In genomic region chr3:193928354-193929209, GRCh38 we compare ENCODE assay signal across 18 cellular contexts.
DNase-seq lines count a peak whose midpoint lies in the region; ATAC-seq and TF ChIP-seq lines count a peak whose summit lies in the region.
"Had no signal": no experiment of that assay in that cellular context is flagged by ENCODE, and none has a peak within 500 bp of the region (broad histone marks: within the 10 kb centered on the region; RNA-seq: fewer than 3 reads in every experiment).

No MANE protein-coding gene starts in this region.

- TF ChIP-seq CTCF in Panc1 (IDR thresholded peaks at IDR 0.05): no peak

- H3K4me2 ChIP-seq in neuronal stem cell (ENCODE audit: insufficient read depth, low read length, poor library complexity, severe bottlenecking): no peak overlapping the region

- no peak overlapping the region for H3K4me3 Mint-ChIP-seq in naive thymus-derived CD4-positive, alpha-beta T cell
- H3K4me3 Mint-ChIP-seq in activated naive CD4-positive, alpha-beta T cell treated with anti-CD3 and anti-CD28 coated beads for 36 hours: no peak overlapping the region
- H3K4me3 Mint-ChIP-seq in stimulated activated naive B cell treated with anti-CD40 and anti-IgM and Interleukin-4, amounts not matched to agents 10 μg/mL and 1 μg/mL and 100 μg/mL, for 72 hours: no peak overlapping the region
- H3K4me3 Mint-ChIP-seq: neural crest cell had no signal

- H3K9ac ChIP-seq in neuronal stem cell (ENCODE audit: low read depth, low read length, poor library complexity): no peak overlapping the region

- no CpG with 5 or more reads among the region's 7 CpGs for WGBS in neuronal stem cell (ENCODE audit: extremely low coverage in 2 of 2, insufficient read length in 2 of 2, insufficient replicate concordance in 1 of 2), 2 donors

- H2AFZ ChIP-seq in neuronal stem cell (ENCODE audit: low read length): peak overlapping the region; percentile 32

- peaks cover 0 to 10% (median 5%) of the 10 kb centered on the region in 5 donors for H3K27me3 Mint-ChIP-seq in naive thymus-derived CD4-positive, alpha-beta T cell
- H3K27me3 Mint-ChIP-seq in activated naive CD4-positive, alpha-beta T cell treated with anti-CD3 and anti-CD28 coated beads for 36 hours (ENCODE audit: low read depth): peaks cover 6% of the 10 kb centered on the region
- peaks cover 9 to 22% of the 10 kb centered on the region in 2 donors for H3K27me3 Mint-ChIP-seq in stimulated activated naive B cell treated with anti-CD40 and anti-IgM and Interleukin-4, amounts not matched to agents 10 μg/mL and 1 μg/mL and 100 μg/mL, for 72 hours

- H3K36me3 ChIP-seq in Panc1 (ENCODE audit: control insufficient read depth, insufficient read depth, low read length): no peaks in the 10 kb centered on the region
- H3K36me3 ChIP-seq in neuronal stem cell (replicated peaks in 1 of 2; ENCODE audit: control insufficient read depth in 2 of 2, insufficient read depth in 2 of 2, low read length in 2 of 2): no peaks in the 10 kb centered on the region
- no peaks in the 10 kb centered on the region for H3K36me3 ChIP-seq in naive thymus-derived CD4-positive, alpha-beta T cell (ENCODE audit: control insufficient read depth in 2 of 3, insufficient read depth in 3 of 3, low read length in 3 of 3)
- H3K36me3 ChIP-seq: MG63, stomach had no signal

- H3K9me3 ChIP-seq in Panc1 (ENCODE audit: control insufficient read depth, insufficient read depth, low read depth, low read length) (peaks cover 4% of the 10 kb centered on the region; the same call in 1 of the 2 replicates), neuronal stem cell (replicated peaks in 1 of 2; ENCODE audit: control insufficient read depth in 2 of 2, insufficient read depth in 1 of 2, low read depth in 1 of 2, low read length in 2 of 2) (peaks cover 2 to 14% of the 10 kb centered on the region in 2 donors)
- H3K9me3 ChIP-seq in naive thymus-derived CD4-positive, alpha-beta T cell (ENCODE audit: control insufficient read depth in 2 of 3, low read length in 3 of 3): no peaks in the 10 kb centered on the region
- H3K9me3 ChIP-seq: MG63 had no signal

- no peaks in the 10 kb centered on the region for H3K79me1 ChIP-seq in neuronal stem cell (ENCODE audit: low read depth, low read length)

- BruUV-seq in Panc1 (replicated peaks; lab: Mats Ljungman, UMichigan): no TSS peak

- H3K27me3 ChIP-seq in Panc1 (ENCODE audit: control insufficient read depth, insufficient read depth, low read length): no peaks in the 10 kb centered on the region
- no peaks in the 10 kb centered on the region for H3K27me3 ChIP-seq in neuronal stem cell (ENCODE audit: control insufficient read depth in 3 of 3, insufficient read depth in 3 of 3, low read depth in 1 of 3, low read length in 3 of 3)
- H3K27me3 ChIP-seq in naive thymus-derived CD4-positive, alpha-beta T cell (ENCODE audit: control insufficient read depth in 2 of 2, insufficient read depth in 2 of 2, low read length in 2 of 2): peaks cover 0 to 3% of the 10 kb centered on the region in 2 donors
- H3K27me3 ChIP-seq: body of pancreas, MG63, stomach had no signal

- peaks cover 5% of the 10 kb centered on the region for H3K4me1 ChIP-seq in Panc1 (ENCODE audit: control insufficient read depth, insufficient read depth, low read length)
- peaks cover 3 to 6% of the 10 kb centered on the region in 2 donors for H3K4me1 ChIP-seq in neuronal stem cell (ENCODE audit: control insufficient read depth in 2 of 2, insufficient read depth in 1 of 2, low read depth in 1 of 2, low read length in 2 of 2)
- no peaks in the 10 kb centered on the region for H3K4me1 ChIP-seq in naive thymus-derived CD4-positive, alpha-beta T cell (ENCODE audit: control insufficient read depth in 2 of 2, insufficient read depth in 2 of 2, low read length in 2 of 2)
- H3K4me1 ChIP-seq: body of pancreas had no signal

- H2BK12ac ChIP-seq in neuronal stem cell (ENCODE audit: low read length): no peak overlapping the region

- DNase-seq in HPDE6-E6E7 (ENCODE audit: extremely low spot score) (peak; percentile 26), Panc1 (ENCODE audit: low read depth, low spot score) (no peak), epithelial cell of prostate (ENCODE audit: low read depth, low spot score) (no peak), neuronal stem cell (ENCODE audit: low spot score) (no peak)
- no peak for DNase-seq in naive thymus-derived CD4-positive, alpha-beta T cell
- DNase-seq in activated naive CD4-positive, alpha-beta T cell treated with anti-CD3 and anti-CD28 coated beads for 36 hours: no peak
- no peak for DNase-seq in effector CD8-positive, alpha-beta T cell (lab: John Stamatoyannopoulos, UW)
- DNase-seq in stimulated activated naive B cell treated with anti-CD40 and anti-IgM and Interleukin-4, amounts not matched to agents 10 μg/mL and 1 μg/mL and 100 μg/mL, for 72 hours: no peak
- DNase-seq: activated CD4-positive, alpha-beta T cell treated with anti-CD3 and anti-CD28 coated beads, Interleukin-2, amount 50 U/mL, for 48 hours; body of pancreas; C1 segment of cervical spinal cord; MG63; NCI-H2171; stomach; T-helper 2 cell had no signal

- no peak overlapping the region for H2BK15ac ChIP-seq in neuronal stem cell (ENCODE audit: low read length)

- H3K14ac ChIP-seq in neuronal stem cell (ENCODE audit: low read length): no peak overlapping the region

- H3K36me3 Mint-ChIP-seq in naive thymus-derived CD4-positive, alpha-beta T cell: peaks cover 0 to 10% (median 0%) of the 10 kb centered on the region in 5 donors
- no peaks in the 10 kb centered on the region for H3K36me3 Mint-ChIP-seq in activated naive CD4-positive, alpha-beta T cell treated with anti-CD3 and anti-CD28 coated beads for 36 hours (ENCODE audit: low read depth)
- H3K36me3 Mint-ChIP-seq in stimulated activated naive B cell treated with anti-CD40 and anti-IgM and Interleukin-4, amounts not matched to agents 10 μg/mL and 1 μg/mL and 100 μg/mL, for 72 hours: peaks cover 5% of the 10 kb centered on the region in 2 donors

- peaks cover 0 to 9% (median 5%) of the 10 kb centered on the region in 11 donors for H3K9me3 Mint-ChIP-seq in naive thymus-derived CD4-positive, alpha-beta T cell
- peaks cover 3% of the 10 kb centered on the region for H3K9me3 Mint-ChIP-seq in activated naive CD4-positive, alpha-beta T cell treated with anti-CD3 and anti-CD28 coated beads for 36 hours
- H3K9me3 Mint-ChIP-seq in stimulated activated naive B cell treated with anti-CD40 and anti-IgM and Interleukin-4, amounts not matched to agents 10 μg/mL and 1 μg/mL and 100 μg/mL, for 72 hours: peaks cover 5 to 11% of the 10 kb centered on the region in 2 donors

- H3K4me3 ChIP-seq in Panc1 (ENCODE audit: low read depth in 2 of 2, low read length in 2 of 2) (no peak overlapping the region), neuronal stem cell (ENCODE audit: low read length in 2 of 2) (no peak overlapping the region)
- H3K4me3 ChIP-seq in naive thymus-derived CD4-positive, alpha-beta T cell (ENCODE audit: low read length): no peak overlapping the region
- H3K4me3 ChIP-seq: body of pancreas, MG63, stomach had no signal

- intact Hi-C loops in Panc1 (cut with micrococcal nuclease; ENCODE audit: unreplicated experiment): no loop called here
- intact Hi-C loops in naive thymus-derived CD4-positive, alpha-beta T cell (cut with micrococcal nuclease): no loop called here
- intact Hi-C loops in activated naive CD4-positive, alpha-beta T cell treated with anti-CD3 and anti-CD28 coated beads for 36 hours (cut with micrococcal nuclease): no loop called here

- H3K18ac ChIP-seq in neuronal stem cell (ENCODE audit: low read length): no peak overlapping the region

- in situ Hi-C loops in Panc1 (cut with HindIII; ENCODE audit: low pct_unique_long_range_greater_than_20kb, low sequenced_read_pairs): no loop called here

- no peak overlapping the region for H2AK5ac ChIP-seq in neuronal stem cell (ENCODE audit: low read depth, low read length)

- no peak overlapping the region for H3K4ac ChIP-seq in neuronal stem cell (ENCODE audit: low read length)

- CTCF ChIA-PET in Panc1 (lab: Charles Lee): no interaction called here
- CTCF ChIA-PET in naive thymus-derived CD4-positive, alpha-beta T cell (lab: Charles Lee): no interaction called here
- CTCF ChIA-PET in activated naive CD4-positive, alpha-beta T cell treated with anti-CD3 and anti-CD28 coated beads for 36 hours (lab: Charles Lee): no interaction called here

- no peak overlapping the region for H4K91ac ChIP-seq in neuronal stem cell (ENCODE audit: low read depth, low read length, poor library complexity)

- POLR2A ChIA-PET in Panc1 (lab: Charles Lee): no interaction called here
- POLR2A ChIA-PET in naive thymus-derived CD4-positive, alpha-beta T cell (lab: Charles Lee): no interaction called here

- H2BK5ac ChIP-seq in neuronal stem cell (ENCODE audit: low read length): no peak overlapping the region

- H4K8ac ChIP-seq in neuronal stem cell (ENCODE audit: low read depth, low read length): no peak overlapping the region

- ATAC-seq in Panc1: peak; percentile 84
- no peak for ATAC-seq in naive thymus-derived CD4-positive, alpha-beta T cell
- ATAC-seq in stimulated activated naive B cell treated with anti-CD40 and anti-IgM and Interleukin-4, amounts not matched to agents 10 μg/mL and 1 μg/mL and 100 μg/mL, for 72 hours (replicated peaks): no peak
- ATAC-seq: body of pancreas had no signal

- no peak overlapping the region for H2BK120ac ChIP-seq in neuronal stem cell (ENCODE audit: low read depth, low read length)

- H3K27ac ChIP-seq in Panc1 (ENCODE audit: low read length): peak overlapping the region; percentile 4
- peak overlapping the region; percentile 35 for H3K27ac ChIP-seq in epithelial cell of prostate
- H3K27ac ChIP-seq in neuronal stem cell (replicated peaks; ENCODE audit: low read length): no peak overlapping the region
- H3K27ac ChIP-seq in naive thymus-derived CD4-positive, alpha-beta T cell (ENCODE audit: low read depth, low read length): no peak overlapping the region
- H3K27ac ChIP-seq: body of pancreas, HL-60 had no signal

- no peak overlapping the region for H3K27ac Mint-ChIP-seq in naive thymus-derived CD4-positive, alpha-beta T cell
- no peak overlapping the region for H3K27ac Mint-ChIP-seq in activated naive CD4-positive, alpha-beta T cell treated with anti-CD3 and anti-CD28 coated beads for 36 hours
- H3K27ac Mint-ChIP-seq in stimulated activated naive B cell treated with anti-CD40 and anti-IgM and Interleukin-4, amounts not matched to agents 10 μg/mL and 1 μg/mL and 100 μg/mL, for 72 hours: no peak overlapping the region
- H3K27ac Mint-ChIP-seq: activated T-helper 2 cell treated with anti-CD3 and anti-CD28 coated beads, Interferon-gamma antibody, Interleukin-2, Interleukin-4, amounts not matched to agents 10 μg/mL and 5 μg/mL and 100 μg/mL, durations not matched to agents 14 hours and 24 hours and 36 hours had no signal

- peaks cover 0 to 5% (median 0%) of the 10 kb centered on the region in 7 donors for H3K4me1 Mint-ChIP-seq in naive thymus-derived CD4-positive, alpha-beta T cell
- H3K4me1 Mint-ChIP-seq in activated naive CD4-positive, alpha-beta T cell treated with anti-CD3 and anti-CD28 coated beads for 36 hours (ENCODE audit: low read depth): no peaks in the 10 kb centered on the region
- H3K4me1 Mint-ChIP-seq in stimulated activated naive B cell treated with anti-CD40 and anti-IgM and Interleukin-4, amounts not matched to agents 10 μg/mL and 1 μg/mL and 100 μg/mL, for 72 hours: peaks cover 7 to 12% of the 10 kb centered on the region in 2 donors

- no peak overlapping the region for H3K23ac ChIP-seq in neuronal stem cell (ENCODE audit: low read depth, low read length, poor library complexity)

Comparison
In these comparisons a context has a peak if more than half of its experiments do, and no peak if none do; other contexts are left out.
1. H3K27ac ChIP-seq: peak in Panc1 (single experiment) and epithelial cell of prostate (single experiment); none in neuronal stem cell (single experiment) and naive thymus-derived CD4-positive, alpha-beta T cell (single experiment).